ENCODE assay signal across 24 cellular contexts in genomic region chr2:18763338-18763737, GRCh38.
DNase-seq lines count a peak whose midpoint lies in the region; ATAC-seq and TF ChIP-seq lines count a peak whose summit lies in the region.
"Had no signal": no experiment of that assay in that cellular context is flagged by ENCODE, and none has a peak within 500 bp of the region (broad histone marks: within the 10 kb centered on the region; RNA-seq: fewer than 3 reads in every experiment).

No MANE protein-coding gene starts in this region.

- DNase-seq in HFFc6 (no peak), astrocyte of the spinal cord (ENCODE audit: low read depth, low spot score) (peak; percentile 56), fibroblast of the conjunctiva (ENCODE audit: low read depth) (peak; percentile 29), NCI-H2081 treated with DMSO at 0.1 percent for 48 hours (lab: John Stamatoyannopoulos, UW) (no peak), LoVo (ENCODE audit: low spot score) (no peak), KG1 (lab: John Stamatoyannopoulos, UW) (no peak)
- DNase-seq: activated B cell treated with CpG ODN at 0.5 μM for 24 hours; activated CD4-positive, alpha-beta T cell treated with anti-CD3 and anti-CD28 coated beads, Interleukin-2, amount 50 U/mL, for 1 hour; activated naive CD4-positive, alpha-beta T cell treated with Interleukin-2 at 50 U/mL for 16 hours; amniotic stem cell; CD4-positive, alpha-beta memory T cell; endodermal cell; GOT3; psoas muscle; SJCRH30; T-cell had no signal

- H3K4me1 Mint-ChIP-seq in HFFc6 (ENCODE audit: low read depth) (peaks cover 22% of the 10 kb centered on the region), nephron (peaks cover 17% of the 10 kb centered on the region)
- H3K4me1 Mint-ChIP-seq: activated B cell treated with CpG ODN at 0.5 μM for 24 hours; CD4-positive, alpha-beta memory T cell; T-cell had no signal

- H3K4me3 Mint-ChIP-seq in HFFc6, result no peak overlapping the region
- no peak overlapping the region for H3K4me3 Mint-ChIP-seq in nephron
- H3K4me3 Mint-ChIP-seq: activated B cell treated with CpG ODN at 0.5 μM for 24 hours; CD4-positive, alpha-beta memory T cell; dendritic cell treated with granulocyte-macrophage colony-stimulating factor and Interleukin-4, amounts not matched to agents 40 ng/mL and 50 ng/mL, for 4 days; endodermal cell; stimulated activated naive CD8-positive, alpha-beta T cell treated with anti-CD3 and anti-CD28 coated beads, Interleukin-15, Interleukin-2, amounts not matched to agents 100 ng/mL and 50 ng/mL, for 24 hours; T-cell had no signal

- H3K4me3 ChIP-seq in astrocyte of the spinal cord (ENCODE audit: low read depth, low read length), result no peak overlapping the region
- H3K4me3 ChIP-seq: A549, psoas muscle, SJCRH30, vagina had no signal

- peaks cover 8% of the 10 kb centered on the region; the same call in 1 of the 2 replicates for H3K9me3 Mint-ChIP-seq in HFFc6
- peaks cover 19% of the 10 kb centered on the region for H3K9me3 Mint-ChIP-seq in nephron

- H3K36me3 Mint-ChIP-seq in HFFc6 (ENCODE audit: low read depth) (peaks cover 16% of the 10 kb centered on the region; the same call in 1 of the 2 replicates), nephron (ENCODE audit: low read depth) (peaks cover 12% of the 10 kb centered on the region)

- no peak for ATAC-seq in HG03354 (IDR thresholded peaks at IDR 0.05; ENCODE audit: poor library complexity, severe bottlenecking, unreplicated experiment)
- ATAC-seq: A549, esophagus mucosa, Panc1, psoas muscle, T-cell had no signal

- H3K27me3 Mint-ChIP-seq in HFFc6 (ENCODE audit: insufficient read depth) (peaks cover 2% of the 10 kb centered on the region; the same call in 1 of the 2 replicates), nephron (ENCODE audit: low read depth) (no peaks in the 10 kb centered on the region)
- H3K27me3 Mint-ChIP-seq: activated B cell treated with CpG ODN at 0.5 μM for 24 hours; CD4-positive, alpha-beta memory T cell; dendritic cell treated with granulocyte-macrophage colony-stimulating factor and Interleukin-4, amounts not matched to agents 40 ng/mL and 50 ng/mL, for 4 days; stimulated activated naive CD8-positive, alpha-beta T cell treated with anti-CD3 and anti-CD28 coated beads, Interleukin-15, Interleukin-2, amounts not matched to agents 100 ng/mL and 50 ng/mL, for 24 hours; T-cell had no signal

- TF ChIP-seq CTCF in HFFc6 (IDR thresholded peaks at IDR 0.05) (no peak), astrocyte of the spinal cord (IDR thresholded peaks at IDR 0.05; ENCODE audit: low read depth, low read length) (no peak), nephron (IDR thresholded peaks at IDR 0.05; ENCODE audit: unreplicated experiment in 3 of 3) (no peak)

- in situ Hi-C loops in astrocyte of the spinal cord (cut with HindIII; ENCODE audit: low sequenced_read_pairs), result no loop called here

- H3K27ac Mint-ChIP-seq in HFFc6, result peak overlapping the region; percentile 24; the same call in 1 of the 2 replicates
- H3K27ac Mint-ChIP-seq in nephron, result peak overlapping the region; percentile 7 to 76 (median 62)
- H3K27ac Mint-ChIP-seq: activated B cell treated with CpG ODN at 0.5 μM for 24 hours; CD4-positive, alpha-beta memory T cell; dendritic cell treated with granulocyte-macrophage colony-stimulating factor and Interleukin-4, amounts not matched to agents 40 ng/mL and 50 ng/mL, for 4 days; endodermal cell; stimulated activated naive CD8-positive, alpha-beta T cell treated with anti-CD3 and anti-CD28 coated beads, Interleukin-15, Interleukin-2, amounts not matched to agents 100 ng/mL and 50 ng/mL, for 24 hours; T-cell had no signal

Comparison
In these comparisons a context has a peak if more than half of its experiments do, and no peak if none do; other contexts are left out.
1. DNase-seq: peak in astrocyte of the spinal cord (single experiment) and fibroblast of the conjunctiva (single experiment); none in HFFc6 (single experiment), NCI-H2081 treated with DMSO at 0.1 percent for 48 hours (single experiment), LoVo (single experiment) and KG1 (single experiment).